ENCODE assay signal across 18 cellular contexts in the genomic region with DNA sequence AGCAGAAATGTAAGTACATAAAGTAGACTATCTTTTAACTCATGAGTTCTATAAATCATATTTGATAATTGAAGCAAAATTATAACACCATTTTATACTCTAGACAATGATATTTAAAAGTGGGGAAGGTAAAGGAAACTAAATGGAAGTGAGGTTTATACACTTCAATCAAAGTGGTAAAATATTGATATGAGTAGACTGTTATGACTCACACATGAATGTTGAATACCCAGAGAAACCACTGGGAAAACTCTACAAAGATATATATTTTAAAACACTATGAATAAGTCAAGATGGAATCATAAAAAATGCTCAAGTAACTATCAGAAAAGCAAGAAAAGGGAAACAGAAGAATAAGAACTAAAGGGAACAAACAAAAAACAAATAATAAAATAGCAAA. TPM values are rescaled to one million over a fixed set of nuclear protein-coding genes. Genes with fewer than 3 reads are reported as not detected.
"Had no signal": no experiment of that assay in that cellular context is flagged by ENCODE, and none has a peak within 500 bp of the region (broad histone marks: within the 10 kb centered on the region; RNA-seq: fewer than 3 reads in every experiment).

No MANE protein-coding gene starts in this region.

- H3K27ac Mint-ChIP-seq: activated CD4-positive, alpha-beta T cell treated with anti-CD3 and anti-CD28 coated beads, Interleukin-2, amount 10 ng/mL, durations not matched to agents 24 days and 14 days; activated T-helper 1 cell treated with anti-CD3 and anti-CD28 coated beads, Interleukin-12 subunit alpha, Interleukin-12 subunit beta, Interleukin-2, Interleukin-4 antibody, amounts not matched to agents 30 ng/mL and 10 ng/mL and 1 ng/mL, durations not matched to agents 14 hours and 24 hours and 36 hours; natural killer cell treated with Interleukin-12 subunit alpha and Interleukin-12 subunit beta and Interleukin-15 and Interleukin-18, amount 100 ng/mL, for 72 hours; stimulated activated effector memory CD8-positive, alpha-beta T cell treated with anti-CD3 and anti-CD28 coated beads, Interleukin-12 subunit alpha, Interleukin-12 subunit beta, amount 100 ng/mL, for 72 hours; T-helper 2 cell treated with Interferon-gamma antibody and Interleukin-4, amounts not matched to agents 5 μg/mL and 100 μg/mL, for 36 hours had no signal

- ATAC-seq: esophagus mucosa; gastrocnemius medialis; lower lobe of right lung; natural killer cell treated with Interleukin-12 subunit alpha and Interleukin-12 subunit beta and Interleukin-15 and Interleukin-18, amount 100 ng/mL, for 72 hours; sciatic nerve; stimulated activated effector memory CD8-positive, alpha-beta T cell treated with anti-CD3 and anti-CD28 coated beads, Interleukin-12 subunit alpha, Interleukin-12 subunit beta, amount 100 ng/mL, for 72 hours had no signal

- H3K9me3 ChIP-seq: ascending aorta, breast epithelium, gastrocnemius medialis, lower lobe of right lung, neutrophil, thoracic aorta, upper lobe of left lung had no signal

- DNase-seq: activated CD4-positive, alpha-beta T cell treated with anti-CD3 and anti-CD28 coated beads, Interleukin-2, amount 10 ng/mL, durations not matched to agents 24 days and 14 days; activated CD8-positive, alpha-beta memory T cell treated with anti-CD3 and anti-CD28 coated beads, Interleukin-2, amount 50 U/mL, for 4 hours; cortex of kidney; gastrocnemius medialis; head of caudate nucleus; lower lobe of right lung; stimulated activated CD4-positive, alpha-beta T cell treated with anti-CD3 and anti-CD28 coated beads, Interleukin-4, amount 100 ng/mL, for 1 hour; upper lobe of left lung had no signal

- H3K36me3 Mint-ChIP-seq: natural killer cell treated with Interleukin-12 subunit alpha and Interleukin-12 subunit beta and Interleukin-15 and Interleukin-18, amount 100 ng/mL, for 72 hours; stimulated activated effector memory CD8-positive, alpha-beta T cell treated with anti-CD3 and anti-CD28 coated beads, Interleukin-12 subunit alpha, Interleukin-12 subunit beta, amount 100 ng/mL, for 72 hours had no signal

- H3K9me3 Mint-ChIP-seq: activated CD4-positive, alpha-beta T cell treated with anti-CD3 and anti-CD28 coated beads, Interleukin-2, amount 10 ng/mL, durations not matched to agents 24 days and 14 days; activated T-helper 1 cell treated with anti-CD3 and anti-CD28 coated beads, Interleukin-12 subunit alpha, Interleukin-12 subunit beta, Interleukin-2, Interleukin-4 antibody, amounts not matched to agents 30 ng/mL and 10 ng/mL and 1 ng/mL, durations not matched to agents 14 hours and 24 hours and 36 hours; natural killer cell treated with Interleukin-12 subunit alpha and Interleukin-12 subunit beta and Interleukin-15 and Interleukin-18, amount 100 ng/mL, for 72 hours; stimulated activated effector memory CD8-positive, alpha-beta T cell treated with anti-CD3 and anti-CD28 coated beads, Interleukin-12 subunit alpha, Interleukin-12 subunit beta, amount 100 ng/mL, for 72 hours; T-helper 2 cell treated with Interferon-gamma antibody and Interleukin-4, amounts not matched to agents 5 μg/mL and 100 μg/mL, for 36 hours had no signal

- H3K4me3 Mint-ChIP-seq: activated CD4-positive, alpha-beta T cell treated with anti-CD3 and anti-CD28 coated beads, Interleukin-2, amount 10 ng/mL, durations not matched to agents 24 days and 14 days; activated T-helper 1 cell treated with anti-CD3 and anti-CD28 coated beads, Interleukin-12 subunit alpha, Interleukin-12 subunit beta, Interleukin-2, Interleukin-4 antibody, amounts not matched to agents 30 ng/mL and 10 ng/mL and 1 ng/mL, durations not matched to agents 14 hours and 24 hours and 36 hours; natural killer cell treated with Interleukin-12 subunit alpha and Interleukin-12 subunit beta and Interleukin-15 and Interleukin-18, amount 100 ng/mL, for 72 hours; stimulated activated effector memory CD8-positive, alpha-beta T cell treated with anti-CD3 and anti-CD28 coated beads, Interleukin-12 subunit alpha, Interleukin-12 subunit beta, amount 100 ng/mL, for 72 hours; T-helper 2 cell treated with Interferon-gamma antibody and Interleukin-4, amounts not matched to agents 5 μg/mL and 100 μg/mL, for 36 hours had no signal

- H3K4me1 Mint-ChIP-seq: activated CD4-positive, alpha-beta T cell treated with anti-CD3 and anti-CD28 coated beads, Interleukin-2, amount 10 ng/mL, durations not matched to agents 24 days and 14 days; stimulated activated effector memory CD8-positive, alpha-beta T cell treated with anti-CD3 and anti-CD28 coated beads, Interleukin-12 subunit alpha, Interleukin-12 subunit beta, amount 100 ng/mL, for 72 hours had no signal

RNA-seq across cellular contexts. Expression of gene VSIG1, which starts 8.4 kb away (rescaled TPM):
- total RNA-seq: breast epithelium; gastrocnemius medialis; natural killer cell treated with Interleukin-12 subunit alpha and Interleukin-12 subunit beta and Interleukin-15 and Interleukin-18, amount 100 ng/mL, for 72 hours had no signal
